In the genomic region with DNA sequence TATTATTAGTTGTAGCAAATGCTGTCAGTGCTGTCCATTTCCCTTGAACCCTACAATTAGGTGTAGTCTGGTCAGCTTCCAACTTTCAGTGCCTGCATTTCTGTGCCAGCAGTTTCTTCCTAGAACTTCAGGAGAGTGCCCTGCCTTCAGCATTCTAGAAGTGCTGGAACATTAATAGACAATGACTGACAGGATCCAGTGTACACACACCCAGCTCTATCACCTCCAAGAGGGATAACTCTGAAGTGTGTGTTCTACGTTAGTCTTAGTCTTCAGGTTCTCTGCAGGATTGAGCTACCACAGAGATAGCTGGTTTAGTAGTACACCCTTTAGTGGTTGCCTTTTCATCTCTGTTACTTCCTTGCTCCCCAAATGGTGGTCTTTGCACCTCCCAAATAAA, we compare ENCODE assay signal across 32 cellular contexts.
"Had no signal": no experiment of that assay in that cellular context is flagged by ENCODE, and none has a peak within 500 bp of the region (broad histone marks: within the 10 kb centered on the region; RNA-seq: fewer than 3 reads in every experiment).

No MANE protein-coding gene starts in this region.

- H3K27me3 ChIP-seq: MG63, SJCRH30 had no signal

- H3K27ac ChIP-seq: PC-9, RWPE1, SJCRH30, SK-N-MC had no signal

- H3K4me3 ChIP-seq: MG63, PC-9, SJCRH30, SK-N-MC had no signal

- H3K36me3 ChIP-seq: MG63, SJCRH30 had no signal

- H3K4me1 ChIP-seq: SJCRH30 had no signal

- ATAC-seq: Panc1, SK-N-SH treated with all-trans-retinoic acid at 6 μM for 48 hours had no signal

- DNase-seq: Kasumi-1, KG1, MG63, NCI-H1048, NCI-H1092 treated with DMSO at 0.1 percent for 48 hours, NCI-H1105 treated with DMSO at 0.1 percent for 48 hours, NCI-H1417, NCI-H1436, NCI-H146, NCI-H1694, NCI-H187, NCI-H1930, NCI-H2029 treated with DMSO at 0.1 percent for 48 hours, NCI-H2081 treated with DMSO at 0.1 percent for 48 hours, NCI-H2107, NCI-H2171, NCI-H226, NCI-H446 treated with DMSO at 0.1 percent for 48 hours, NCI-H510A, NCI-H524, NCI-H526, NCI-H69, NCI-H748 treated with DMSO at 0.1 percent for 48 hours, NCI-H82, PC-9, SHP77, SIG-M5, SJCRH30 had no signal

- H3K9me3 ChIP-seq: MG63, SJCRH30 had no signal
